1 cellular context compared by ENCODE assay signal in the genomic region with DNA sequence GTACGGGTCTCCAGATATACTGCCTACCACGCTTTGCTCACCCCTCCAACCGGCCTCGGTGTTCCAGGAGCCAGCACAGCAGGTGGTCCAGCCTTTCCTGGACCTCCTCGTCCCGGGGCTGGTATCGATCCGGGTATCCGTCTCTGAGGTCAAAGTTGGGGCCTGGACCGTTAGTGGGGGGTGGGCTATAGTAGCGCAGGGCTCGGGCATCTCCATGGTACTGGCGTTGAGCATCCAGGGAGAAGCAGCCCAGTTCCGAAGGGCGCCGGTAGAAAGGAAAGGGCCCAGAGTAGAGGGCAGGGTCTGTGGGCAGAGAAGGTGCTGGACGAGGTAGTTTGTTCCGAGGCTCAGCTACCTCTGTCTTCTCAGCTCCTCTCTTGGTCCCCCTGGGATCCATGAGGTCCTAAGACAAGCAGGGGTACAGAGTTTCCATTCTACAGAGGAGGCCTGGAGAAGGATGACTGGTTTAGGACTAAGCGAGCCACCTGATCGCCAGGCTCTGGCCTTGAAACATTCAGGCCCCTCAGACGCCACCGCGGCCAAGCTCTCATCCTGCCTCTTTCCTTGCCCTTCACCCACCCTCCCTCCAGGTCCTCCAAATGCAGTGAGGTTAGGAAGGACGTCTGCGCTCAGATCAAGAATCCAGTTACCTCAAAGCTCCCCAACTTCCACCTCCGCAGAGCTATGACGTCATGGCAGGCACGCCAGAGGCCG.
TF ChIP-seq lines count a peak whose summit lies in the region.

No MANE protein-coding gene starts in this region.

TF ChIP-seq in K562, 482 proteins besides CTCF, POLR2A, EP300 and RAD21 (continued from another document and continues in another):
- TF ChIP-seq, protein P1, sequence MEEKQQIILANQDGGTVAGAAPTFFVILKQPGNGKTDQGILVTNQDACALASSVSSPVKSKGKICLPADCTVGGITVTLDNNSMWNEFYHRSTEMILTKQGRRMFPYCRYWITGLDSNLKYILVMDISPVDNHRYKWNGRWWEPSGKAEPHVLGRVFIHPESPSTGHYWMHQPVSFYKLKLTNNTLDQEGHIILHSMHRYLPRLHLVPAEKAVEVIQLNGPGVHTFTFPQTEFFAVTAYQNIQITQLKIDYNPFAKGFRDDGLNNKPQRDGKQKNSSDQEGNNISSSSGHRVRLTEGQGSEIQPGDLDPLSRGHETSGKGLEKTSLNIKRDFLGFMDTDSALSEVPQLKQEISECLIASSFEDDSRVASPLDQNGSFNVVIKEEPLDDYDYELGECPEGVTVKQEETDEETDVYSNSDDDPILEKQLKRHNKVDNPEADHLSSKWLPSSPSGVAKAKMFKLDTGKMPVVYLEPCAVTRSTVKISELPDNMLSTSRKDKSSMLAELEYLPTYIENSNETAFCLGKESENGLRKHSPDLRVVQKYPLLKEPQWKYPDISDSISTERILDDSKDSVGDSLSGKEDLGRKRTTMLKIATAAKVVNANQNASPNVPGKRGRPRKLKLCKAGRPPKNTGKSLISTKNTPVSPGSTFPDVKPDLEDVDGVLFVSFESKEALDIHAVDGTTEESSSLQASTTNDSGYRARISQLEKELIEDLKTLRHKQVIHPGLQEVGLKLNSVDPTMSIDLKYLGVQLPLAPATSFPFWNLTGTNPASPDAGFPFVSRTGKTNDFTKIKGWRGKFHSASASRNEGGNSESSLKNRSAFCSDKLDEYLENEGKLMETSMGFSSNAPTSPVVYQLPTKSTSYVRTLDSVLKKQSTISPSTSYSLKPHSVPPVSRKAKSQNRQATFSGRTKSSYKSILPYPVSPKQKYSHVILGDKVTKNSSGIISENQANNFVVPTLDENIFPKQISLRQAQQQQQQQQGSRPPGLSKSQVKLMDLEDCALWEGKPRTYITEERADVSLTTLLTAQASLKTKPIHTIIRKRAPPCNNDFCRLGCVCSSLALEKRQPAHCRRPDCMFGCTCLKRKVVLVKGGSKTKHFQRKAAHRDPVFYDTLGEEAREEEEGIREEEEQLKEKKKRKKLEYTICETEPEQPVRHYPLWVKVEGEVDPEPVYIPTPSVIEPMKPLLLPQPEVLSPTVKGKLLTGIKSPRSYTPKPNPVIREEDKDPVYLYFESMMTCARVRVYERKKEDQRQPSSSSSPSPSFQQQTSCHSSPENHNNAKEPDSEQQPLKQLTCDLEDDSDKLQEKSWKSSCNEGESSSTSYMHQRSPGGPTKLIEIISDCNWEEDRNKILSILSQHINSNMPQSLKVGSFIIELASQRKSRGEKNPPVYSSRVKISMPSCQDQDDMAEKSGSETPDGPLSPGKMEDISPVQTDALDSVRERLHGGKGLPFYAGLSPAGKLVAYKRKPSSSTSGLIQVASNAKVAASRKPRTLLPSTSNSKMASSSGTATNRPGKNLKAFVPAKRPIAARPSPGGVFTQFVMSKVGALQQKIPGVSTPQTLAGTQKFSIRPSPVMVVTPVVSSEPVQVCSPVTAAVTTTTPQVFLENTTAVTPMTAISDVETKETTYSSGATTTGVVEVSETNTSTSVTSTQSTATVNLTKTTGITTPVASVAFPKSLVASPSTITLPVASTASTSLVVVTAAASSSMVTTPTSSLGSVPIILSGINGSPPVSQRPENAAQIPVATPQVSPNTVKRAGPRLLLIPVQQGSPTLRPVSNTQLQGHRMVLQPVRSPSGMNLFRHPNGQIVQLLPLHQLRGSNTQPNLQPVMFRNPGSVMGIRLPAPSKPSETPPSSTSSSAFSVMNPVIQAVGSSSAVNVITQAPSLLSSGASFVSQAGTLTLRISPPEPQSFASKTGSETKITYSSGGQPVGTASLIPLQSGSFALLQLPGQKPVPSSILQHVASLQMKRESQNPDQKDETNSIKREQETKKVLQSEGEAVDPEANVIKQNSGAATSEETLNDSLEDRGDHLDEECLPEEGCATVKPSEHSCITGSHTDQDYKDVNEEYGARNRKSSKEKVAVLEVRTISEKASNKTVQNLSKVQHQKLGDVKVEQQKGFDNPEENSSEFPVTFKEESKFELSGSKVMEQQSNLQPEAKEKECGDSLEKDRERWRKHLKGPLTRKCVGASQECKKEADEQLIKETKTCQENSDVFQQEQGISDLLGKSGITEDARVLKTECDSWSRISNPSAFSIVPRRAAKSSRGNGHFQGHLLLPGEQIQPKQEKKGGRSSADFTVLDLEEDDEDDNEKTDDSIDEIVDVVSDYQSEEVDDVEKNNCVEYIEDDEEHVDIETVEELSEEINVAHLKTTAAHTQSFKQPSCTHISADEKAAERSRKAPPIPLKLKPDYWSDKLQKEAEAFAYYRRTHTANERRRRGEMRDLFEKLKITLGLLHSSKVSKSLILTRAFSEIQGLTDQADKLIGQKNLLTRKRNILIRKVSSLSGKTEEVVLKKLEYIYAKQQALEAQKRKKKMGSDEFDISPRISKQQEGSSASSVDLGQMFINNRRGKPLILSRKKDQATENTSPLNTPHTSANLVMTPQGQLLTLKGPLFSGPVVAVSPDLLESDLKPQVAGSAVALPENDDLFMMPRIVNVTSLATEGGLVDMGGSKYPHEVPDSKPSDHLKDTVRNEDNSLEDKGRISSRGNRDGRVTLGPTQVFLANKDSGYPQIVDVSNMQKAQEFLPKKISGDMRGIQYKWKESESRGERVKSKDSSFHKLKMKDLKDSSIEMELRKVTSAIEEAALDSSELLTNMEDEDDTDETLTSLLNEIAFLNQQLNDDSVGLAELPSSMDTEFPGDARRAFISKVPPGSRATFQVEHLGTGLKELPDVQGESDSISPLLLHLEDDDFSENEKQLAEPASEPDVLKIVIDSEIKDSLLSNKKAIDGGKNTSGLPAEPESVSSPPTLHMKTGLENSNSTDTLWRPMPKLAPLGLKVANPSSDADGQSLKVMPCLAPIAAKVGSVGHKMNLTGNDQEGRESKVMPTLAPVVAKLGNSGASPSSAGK (IDR thresholded peaks at IDR 0.05) = no peak
- TF ChIP-seq PTBP1 (IDR thresholded peaks at IDR 0.05; ENCODE audit: low read depth, low read length) (peak; percentile 52; the same call in 1 of the 2 replicates), ZNF830 (CRISPR knock-in tag; IDR thresholded peaks at IDR 0.05) (no peak), DDX20 (tag; IDR thresholded peaks at IDR 0.05; ENCODE audit: low read depth) (no peak), ZNF274 (IDR thresholded peaks at IDR 0.05; ENCODE audit: borderline replicate concordance, low read depth, low read length) (no peak), ZBTB7A (IDR thresholded peaks at IDR 0.05; ENCODE audit: borderline replicate concordance, control insufficient read depth, low read depth, low read length) (no peak), ZNF668 (CRISPR knock-in tag; IDR thresholded peaks at IDR 0.05) (no peak; the same call in 1 of the 2 replicates), FOXA1 (IDR thresholded peaks at IDR 0.05; ENCODE audit: borderline replicate concordance) (no peak), MCM2 (IDR thresholded peaks at IDR 0.05; ENCODE audit: low read depth) (no peak), RHOXF2B (CRISPR knock-in tag; conservative IDR thresholded peaks at IDR 0.05) (0 out of 2 replicates have a peak, but pooled peaks have one; percentile 58), ZNF143 (CRISPR knock-in tag; IDR thresholded peaks at IDR 0.05) (no peak), PCBP1 (IDR thresholded peaks at IDR 0.05; ENCODE audit: low read depth, low read length, poor library complexity, severe bottlenecking) (no peak), DACH1 (IDR thresholded peaks at IDR 0.05; ENCODE audit: partially characterized antibody) (no peak), ILF3 (IDR thresholded peaks at IDR 0.05; ENCODE audit: borderline replicate concordance) (no peak), NFXL1 (CRISPR knock-in tag; IDR thresholded peaks at IDR 0.05) (no peak), DMBX1 (CRISPR knock-in tag; IDR thresholded peaks at IDR 0.05; ENCODE audit: borderline replicate concordance) (peak; percentile 86; the same call in 1 of the 2 replicates), EHMT2 (IDR thresholded peaks at IDR 0.05) (no peak), PHB (CRISPR knock-in tag; IDR thresholded peaks at IDR 0.05) (no peak), ZBTB8A (IDR thresholded peaks at IDR 0.05; ENCODE audit: partially characterized antibody) (no peak), ZBTB1 (CRISPR knock-in tag; IDR thresholded peaks at IDR 0.05; ENCODE audit: borderline replicate concordance, low read depth) (no peak), IFI16 (CRISPR knock-in tag; IDR thresholded peaks at IDR 0.05) (no peak), NR3C1 (CRISPR knock-in tag; IDR thresholded peaks at IDR 0.05) (no peak), KLF6 (CRISPR knock-in tag; IDR thresholded peaks at IDR 0.05; ENCODE audit: borderline replicate concordance) (no peak), ZNF175 (CRISPR knock-in tag; IDR thresholded peaks at IDR 0.05; ENCODE audit: low read depth) (no peak), POLR2H (tag; IDR thresholded peaks at IDR 0.05; ENCODE audit: low read depth) (no peak), NCOR1 (IDR thresholded peaks at IDR 0.05) (0 out of 2 replicates have a peak, but pooled peaks have one; percentile 14), NR2F6 (CRISPR knock-in tag; IDR thresholded peaks at IDR 0.05) (0 out of 2 replicates have a peak, but pooled peaks have one; percentile 44), SUPT5H (IDR thresholded peaks at IDR 0.05) (no peak), BRD9 (IDR thresholded peaks at IDR 0.05; ENCODE audit: low read depth, partially characterized antibody) (peak; percentile 48), TFAM (CRISPR knock-in tag; conservative IDR thresholded peaks at IDR 0.05) (no peak), ZNF77 (CRISPR knock-in tag; IDR thresholded peaks at IDR 0.05) (no peak), ZNF124 (CRISPR knock-in tag; IDR thresholded peaks at IDR 0.05) (no peak), EGR1 (conservative IDR thresholded peaks at IDR 0.05) (peak; percentile 94; the same call in 1 of the 2 replicates), SRSF9 (IDR thresholded peaks at IDR 0.05; ENCODE audit: borderline replicate concordance, low read depth, low read length) (no peak), KLF10 (CRISPR knock-in tag; IDR thresholded peaks at IDR 0.05) (0 out of 2 replicates have a peak, but pooled peaks have one; percentile 21), HIVEP1 (CRISPR knock-in tag; IDR thresholded peaks at IDR 0.05) (no peak), RAD51 (IDR thresholded peaks at IDR 0.05; ENCODE audit: borderline replicate concordance, low read depth) (peak; percentile 27; the same call in 1 of the 2 replicates), CAMTA2 (CRISPR knock-in tag; conservative IDR thresholded peaks at IDR 0.05) (no peak)
- TF ChIP-seq, protein P2, sequence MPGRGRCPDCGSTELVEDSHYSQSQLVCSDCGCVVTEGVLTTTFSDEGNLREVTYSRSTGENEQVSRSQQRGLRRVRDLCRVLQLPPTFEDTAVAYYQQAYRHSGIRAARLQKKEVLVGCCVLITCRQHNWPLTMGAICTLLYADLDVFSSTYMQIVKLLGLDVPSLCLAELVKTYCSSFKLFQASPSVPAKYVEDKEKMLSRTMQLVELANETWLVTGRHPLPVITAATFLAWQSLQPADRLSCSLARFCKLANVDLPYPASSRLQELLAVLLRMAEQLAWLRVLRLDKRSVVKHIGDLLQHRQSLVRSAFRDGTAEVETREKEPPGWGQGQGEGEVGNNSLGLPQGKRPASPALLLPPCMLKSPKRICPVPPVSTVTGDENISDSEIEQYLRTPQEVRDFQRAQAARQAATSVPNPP (IDR thresholded peaks at IDR 0.05; ENCODE audit: borderline replicate concordance, insufficient read depth, insufficient read length) = no peak
- TF ChIP-seq, protein P3, sequence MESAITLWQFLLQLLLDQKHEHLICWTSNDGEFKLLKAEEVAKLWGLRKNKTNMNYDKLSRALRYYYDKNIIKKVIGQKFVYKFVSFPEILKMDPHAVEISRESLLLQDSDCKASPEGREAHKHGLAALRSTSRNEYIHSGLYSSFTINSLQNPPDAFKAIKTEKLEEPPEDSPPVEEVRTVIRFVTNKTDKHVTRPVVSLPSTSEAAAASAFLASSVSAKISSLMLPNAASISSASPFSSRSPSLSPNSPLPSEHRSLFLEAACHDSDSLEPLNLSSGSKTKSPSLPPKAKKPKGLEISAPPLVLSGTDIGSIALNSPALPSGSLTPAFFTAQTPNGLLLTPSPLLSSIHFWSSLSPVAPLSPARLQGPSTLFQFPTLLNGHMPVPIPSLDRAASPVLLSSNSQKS (CRISPR knock-in tag; IDR thresholded peaks at IDR 0.05) = no peak
- TF ChIP-seq, protein P4, sequence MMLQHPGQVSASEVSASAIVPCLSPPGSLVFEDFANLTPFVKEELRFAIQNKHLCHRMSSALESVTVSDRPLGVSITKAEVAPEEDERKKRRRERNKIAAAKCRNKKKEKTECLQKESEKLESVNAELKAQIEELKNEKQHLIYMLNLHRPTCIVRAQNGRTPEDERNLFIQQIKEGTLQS (IDR thresholded peaks at IDR 0.05) = no peak
- TF ChIP-seq, protein P4 (CRISPR knock-in tag; conservative IDR thresholded peaks at IDR 0.05) = no peak
- TF ChIP-seq, protein P5, sequence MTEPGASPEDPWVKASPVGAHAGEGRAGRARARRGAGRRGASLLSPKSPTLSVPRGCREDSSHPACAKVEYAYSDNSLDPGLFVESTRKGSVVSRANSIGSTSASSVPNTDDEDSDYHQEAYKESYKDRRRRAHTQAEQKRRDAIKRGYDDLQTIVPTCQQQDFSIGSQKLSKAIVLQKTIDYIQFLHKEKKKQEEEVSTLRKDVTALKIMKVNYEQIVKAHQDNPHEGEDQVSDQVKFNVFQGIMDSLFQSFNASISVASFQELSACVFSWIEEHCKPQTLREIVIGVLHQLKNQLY (CRISPR knock-in tag; conservative IDR thresholded peaks at IDR 0.05) = no peak; a peak in 1 of 4 replicates
- TF ChIP-seq, protein P6, sequence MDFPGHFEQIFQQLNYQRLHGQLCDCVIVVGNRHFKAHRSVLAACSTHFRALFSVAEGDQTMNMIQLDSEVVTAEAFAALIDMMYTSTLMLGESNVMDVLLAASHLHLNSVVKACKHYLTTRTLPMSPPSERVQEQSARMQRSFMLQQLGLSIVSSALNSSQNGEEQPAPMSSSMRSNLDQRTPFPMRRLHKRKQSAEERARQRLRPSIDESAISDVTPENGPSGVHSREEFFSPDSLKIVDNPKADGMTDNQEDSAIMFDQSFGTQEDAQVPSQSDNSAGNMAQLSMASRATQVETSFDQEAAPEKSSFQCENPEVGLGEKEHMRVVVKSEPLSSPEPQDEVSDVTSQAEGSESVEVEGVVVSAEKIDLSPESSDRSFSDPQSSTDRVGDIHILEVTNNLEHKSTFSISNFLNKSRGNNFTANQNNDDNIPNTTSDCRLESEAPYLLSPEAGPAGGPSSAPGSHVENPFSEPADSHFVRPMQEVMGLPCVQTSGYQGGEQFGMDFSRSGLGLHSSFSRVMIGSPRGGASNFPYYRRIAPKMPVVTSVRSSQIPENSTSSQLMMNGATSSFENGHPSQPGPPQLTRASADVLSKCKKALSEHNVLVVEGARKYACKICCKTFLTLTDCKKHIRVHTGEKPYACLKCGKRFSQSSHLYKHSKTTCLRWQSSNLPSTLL (IDR thresholded peaks at IDR 0.05) = no peak
- TF ChIP-seq, protein P7, sequence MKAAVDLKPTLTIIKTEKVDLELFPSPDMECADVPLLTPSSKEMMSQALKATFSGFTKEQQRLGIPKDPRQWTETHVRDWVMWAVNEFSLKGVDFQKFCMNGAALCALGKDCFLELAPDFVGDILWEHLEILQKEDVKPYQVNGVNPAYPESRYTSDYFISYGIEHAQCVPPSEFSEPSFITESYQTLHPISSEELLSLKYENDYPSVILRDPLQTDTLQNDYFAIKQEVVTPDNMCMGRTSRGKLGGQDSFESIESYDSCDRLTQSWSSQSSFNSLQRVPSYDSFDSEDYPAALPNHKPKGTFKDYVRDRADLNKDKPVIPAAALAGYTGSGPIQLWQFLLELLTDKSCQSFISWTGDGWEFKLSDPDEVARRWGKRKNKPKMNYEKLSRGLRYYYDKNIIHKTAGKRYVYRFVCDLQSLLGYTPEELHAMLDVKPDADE (conservative IDR thresholded peaks at IDR 0.05; ENCODE audit: control insufficient read depth, low read depth, low read length) = no peak
- TF ChIP-seq, protein P8, sequence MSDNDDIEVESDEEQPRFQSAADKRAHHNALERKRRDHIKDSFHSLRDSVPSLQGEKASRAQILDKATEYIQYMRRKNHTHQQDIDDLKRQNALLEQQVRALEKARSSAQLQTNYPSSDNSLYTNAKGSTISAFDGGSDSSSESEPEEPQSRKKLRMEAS (CRISPR knock-in tag; IDR thresholded peaks at IDR 0.05) = no peak
